ENCODE assay signal across 8 cellular contexts in the genomic region with DNA sequence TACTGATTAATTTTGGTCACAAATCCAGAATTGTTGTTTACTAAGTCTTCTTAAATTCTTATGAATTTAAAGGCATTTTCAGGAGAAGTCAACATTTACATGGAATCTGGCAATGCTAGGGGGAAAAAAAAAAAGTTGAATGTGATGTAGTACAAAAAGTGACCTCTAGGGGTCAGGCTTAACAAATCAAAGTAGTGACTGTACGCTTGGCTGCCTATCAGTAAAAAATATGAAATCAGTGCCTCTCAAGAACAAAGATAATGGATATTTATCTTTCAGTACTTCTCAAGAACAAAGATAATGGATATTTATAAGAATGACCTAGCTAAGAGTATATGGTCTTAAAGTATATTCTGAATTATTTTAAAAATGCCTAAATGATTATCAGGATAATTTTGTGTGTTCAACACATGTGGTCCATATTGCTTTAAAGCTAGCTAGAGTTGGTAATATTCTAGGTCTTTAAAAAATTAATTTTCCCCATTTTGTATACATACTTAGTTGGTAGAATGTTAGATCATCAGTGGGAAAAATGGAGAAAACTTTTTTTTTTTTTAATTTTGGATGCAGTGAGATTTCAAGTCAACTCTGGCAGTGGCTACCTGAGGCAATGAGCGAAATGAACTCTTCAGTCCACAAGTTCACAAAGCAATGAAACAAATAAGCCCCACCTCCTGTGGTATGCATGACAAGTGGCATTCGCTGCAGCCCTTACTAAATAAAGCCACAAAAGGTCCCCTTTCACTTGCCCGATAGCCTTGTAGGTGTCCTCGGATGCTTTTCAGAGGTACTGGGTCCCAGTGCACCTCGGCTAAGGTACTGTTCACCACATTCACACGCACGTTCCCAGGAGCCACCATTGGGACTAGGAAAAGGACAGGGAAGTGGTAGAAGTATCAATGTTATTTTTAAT. TPM values are rescaled to one million over a fixed set of nuclear protein-coding genes. Genes with fewer than 3 reads are reported as not detected.
DNase-seq lines count a peak whose midpoint lies in the region; ATAC-seq, FAIRE-seq and TF ChIP-seq lines count a peak whose summit lies in the region.

No MANE protein-coding gene starts in this region.

- no peak overlapping the region for H3K4me3 Mint-ChIP-seq in naive B cell
- H3K4me3 Mint-ChIP-seq in stimulated activated memory B cell treated with anti-CD40 and anti-IgM and Interleukin-4, amounts not matched to agents 10 μg/mL and 1 μg/mL and 100 μg/mL, for 72 hours: no peak overlapping the region

- DNase-seq in RCC 7860 (ENCODE audit: low spot score) (peak; percentile 64), erythroblast (lab: John Stamatoyannopoulos, UW) (peak; percentile 46 to 76), naive B cell (peak; percentile 46)
- no peak for DNase-seq in stimulated activated CD4-positive, alpha-beta T cell treated with anti-CD3 and anti-CD28 coated beads, Interleukin-4, amount 100 ng/mL, for 24 hours

- ATAC-seq in naive B cell (ENCODE audit: low read depth in 2 of 2): peak; percentile 34 to 54
- ATAC-seq in stimulated activated memory B cell treated with anti-CD40 and anti-IgM and Interleukin-4, amounts not matched to agents 10 μg/mL and 1 μg/mL and 100 μg/mL, for 72 hours: no peak

- H3K36me3 Mint-ChIP-seq in naive B cell: no peaks in the 10 kb centered on the region
- H3K36me3 Mint-ChIP-seq in stimulated activated memory B cell treated with anti-CD40 and anti-IgM and Interleukin-4, amounts not matched to agents 10 μg/mL and 1 μg/mL and 100 μg/mL, for 72 hours: no peaks in the 10 kb centered on the region

- H3K4me1 Mint-ChIP-seq in naive B cell: no peaks in the 10 kb centered on the region
- H3K4me1 Mint-ChIP-seq in stimulated activated memory B cell treated with anti-CD40 and anti-IgM and Interleukin-4, amounts not matched to agents 10 μg/mL and 1 μg/mL and 100 μg/mL, for 72 hours: no peaks in the 10 kb centered on the region

- no peak overlapping the region for H3K27ac Mint-ChIP-seq in naive B cell
- no peak overlapping the region for H3K27ac Mint-ChIP-seq in stimulated activated memory B cell treated with anti-CD40 and anti-IgM and Interleukin-4, amounts not matched to agents 10 μg/mL and 1 μg/mL and 100 μg/mL, for 72 hours

- peaks cover 0 to 15% (median 0%) of the 10 kb centered on the region in 3 donors for H3K27me3 Mint-ChIP-seq in naive B cell
- H3K27me3 Mint-ChIP-seq in stimulated activated memory B cell treated with anti-CD40 and anti-IgM and Interleukin-4, amounts not matched to agents 10 μg/mL and 1 μg/mL and 100 μg/mL, for 72 hours: peaks cover 11% of the 10 kb centered on the region

- no peak for TF ChIP-seq POLR2A in erythroblast (IDR thresholded peaks at IDR 0.05; ENCODE audit: low read length)

- FAIRE-seq in A204.1 (lab: Jason Lieb, UNC) (peak; percentile 98), RCC 7860 (lab: Jason Lieb, UNC) (peak; percentile 94)

- H3K9me3 Mint-ChIP-seq in naive B cell: no peaks in the 10 kb centered on the region
- H3K9me3 Mint-ChIP-seq in stimulated activated memory B cell treated with anti-CD40 and anti-IgM and Interleukin-4, amounts not matched to agents 10 μg/mL and 1 μg/mL and 100 μg/mL, for 72 hours: no peaks in the 10 kb centered on the region

- TF ChIP-seq CTCF in GM12872 (IDR thresholded peaks at IDR 0.05; ENCODE audit: insufficient read depth, low read depth, low read length) (peak; percentile 60; the same call in 2 of the 3 replicates), LNCAP (IDR thresholded peaks at IDR 0.05) (peak; percentile 69)

RNA-seq across cellular contexts. Expression of a gene that starts 51.2 kb away (rescaled TPM):
- polyA plus RNA-seq in naive B cell (ENCODE audit: low read depth in 6 of 6): not detected
